In the genomic region with DNA sequence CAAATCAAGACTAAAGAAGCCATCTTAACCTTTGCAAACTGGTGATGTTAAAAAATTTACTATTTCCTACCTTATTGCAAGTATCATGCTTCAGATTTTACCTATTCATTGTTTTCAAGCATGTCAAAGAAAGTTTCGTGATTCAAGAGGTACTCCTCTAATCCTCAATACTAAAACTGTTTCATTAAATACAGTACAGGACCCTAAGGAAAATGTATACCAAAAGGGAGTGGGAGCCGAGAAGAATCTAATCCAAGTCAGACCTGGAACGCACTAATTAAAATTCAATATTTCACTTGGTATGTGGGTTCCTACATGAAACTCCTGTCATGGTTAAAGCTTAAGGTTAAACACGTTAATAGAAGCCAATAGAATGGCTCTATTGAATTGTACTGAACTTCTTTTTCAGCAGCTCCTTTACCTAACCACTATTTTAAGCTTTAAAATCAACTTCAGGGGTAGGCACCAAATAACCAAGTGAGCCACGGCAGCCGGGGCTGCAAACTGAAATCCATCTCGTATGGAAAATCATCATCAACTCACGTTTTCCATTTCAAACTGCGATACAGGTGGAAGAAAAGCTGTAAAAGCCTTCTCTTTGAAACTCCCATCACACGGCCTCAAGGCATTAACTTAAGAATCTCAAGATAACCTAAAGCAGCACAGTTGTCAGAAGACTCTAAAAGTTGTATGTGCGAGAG, we compare ENCODE assay signal across 8 cellular contexts.
A peak's percentile ranks its signal among the peaks of the same experiment; 100 is the strongest.
DNase-seq lines count a peak whose midpoint lies in the region; ATAC-seq and TF ChIP-seq lines count a peak whose summit lies in the region.

No MANE protein-coding gene starts in this region.

- H3K27ac Mint-ChIP-seq in HFFc6 = peak overlapping the region; percentile 91
- peak overlapping the region; percentile 93 for H3K27ac Mint-ChIP-seq in WTC11
- H3K27ac Mint-ChIP-seq in osteocyte (ENCODE audit: unreplicated experiment) = peak overlapping the region; percentile 86

- ATAC-seq in WTC11 (no peak), GM18873 (IDR thresholded peaks at IDR 0.05; ENCODE audit: low FRiP score, unreplicated experiment) (no peak), GM19328 (IDR thresholded peaks at IDR 0.05; ENCODE audit: unreplicated experiment) (no peak)

- POLR2A ChIA-PET in AG04449 (lab: Yijun Ruan, JAX) = interaction anchor here (0.7 kb wide), 1 partner anchor 712 kb away, joined by 3 read pairs; no protein-coding TSS in a partner anchor
- POLR2A ChIA-PET in WTC11 (lab: Charles Lee) = no interaction called here

- no peak for DNase-seq in AG04449 (ENCODE audit: low read depth, low spot score)
- no peak for DNase-seq in HFFc6
- DNase-seq in WTC11 (ENCODE audit: low spot score) = no peak
- DNase-seq in erythroblast (lab: John Stamatoyannopoulos, UW) = peak; percentile 63 to 74
- no peak for DNase-seq in osteocyte (ENCODE audit: extremely low spot score, unreplicated experiment)
- DNase-seq in cerebellar nuclear complex (lab: John Stamatoyannopoulos, UW) = no peak

- H3K9me3 Mint-ChIP-seq in HFFc6 = no peaks in the 10 kb centered on the region
- no peaks in the 10 kb centered on the region for H3K9me3 Mint-ChIP-seq in WTC11
- H3K9me3 Mint-ChIP-seq in osteocyte (ENCODE audit: unreplicated experiment) = peaks cover 3% of the 10 kb centered on the region

- TF ChIP-seq CTCF in AG04449 (IDR thresholded peaks at IDR 0.05; ENCODE audit: insufficient read depth, low read length, missing control alignments) (no peak), HFFc6 (IDR thresholded peaks at IDR 0.05) (no peak), WTC11 (IDR thresholded peaks at IDR 0.05) (no peak), osteocyte (IDR thresholded peaks at IDR 0.05) (no peak)

- H3K4me3 Mint-ChIP-seq in HFFc6 (peak overlapping the region; percentile 92), WTC11 (peak overlapping the region; percentile 86), osteocyte (ENCODE audit: unreplicated experiment) (peak overlapping the region; percentile 92)

- H3K36me3 Mint-ChIP-seq in HFFc6 (ENCODE audit: low read depth) (peaks cover 6% of the 10 kb centered on the region), WTC11 (peaks cover 5% of the 10 kb centered on the region; the same call in 1 of the 2 replicates), osteocyte (ENCODE audit: unreplicated experiment) (peaks cover 6% of the 10 kb centered on the region)

- H3K27me3 Mint-ChIP-seq in HFFc6 (ENCODE audit: insufficient read depth) (no peaks in the 10 kb centered on the region; the same call in 1 of the 2 replicates), WTC11 (ENCODE audit: low read depth) (peaks cover 15% of the 10 kb centered on the region), osteocyte (ENCODE audit: unreplicated experiment) (no peaks in the 10 kb centered on the region)

- H3K4me3 ChIP-seq in AG04449 (ENCODE audit: low read depth, low read length) = peak overlapping the region; percentile 70

- H3K4me1 Mint-ChIP-seq in HFFc6 (ENCODE audit: low read depth) = peaks cover 37% of the 10 kb centered on the region
- peaks cover 44% of the 10 kb centered on the region for H3K4me1 Mint-ChIP-seq in WTC11
- H3K4me1 Mint-ChIP-seq in osteocyte (ENCODE audit: unreplicated experiment) = peaks cover 26% of the 10 kb centered on the region

- TF ChIP-seq POLR2A in erythroblast (IDR thresholded peaks at IDR 0.05; ENCODE audit: low read length) = peak; percentile 40

- CTCF ChIA-PET in AG04449 (lab: Yijun Ruan, JAX) = no interaction called here
- CTCF ChIA-PET in WTC11 (lab: Charles Lee) = interaction anchor here (1.6 kb wide), 1 partner anchor 118 kb away, joined by 3 read pairs; no protein-coding TSS in a partner anchor

TF ChIP-seq in WTC11, 78 proteins besides CTCF, POLR2A, EP300 and RAD21:
- TF ChIP-seq TP53 (CRISPR knock-in tag; IDR thresholded peaks at IDR 0.05) = no peak
- TF ChIP-seq ZNF317 (CRISPR knock-in tag; IDR thresholded peaks at IDR 0.05; ENCODE audit: borderline replicate concordance, low read depth) = no peak
- TF ChIP-seq, protein P1, sequence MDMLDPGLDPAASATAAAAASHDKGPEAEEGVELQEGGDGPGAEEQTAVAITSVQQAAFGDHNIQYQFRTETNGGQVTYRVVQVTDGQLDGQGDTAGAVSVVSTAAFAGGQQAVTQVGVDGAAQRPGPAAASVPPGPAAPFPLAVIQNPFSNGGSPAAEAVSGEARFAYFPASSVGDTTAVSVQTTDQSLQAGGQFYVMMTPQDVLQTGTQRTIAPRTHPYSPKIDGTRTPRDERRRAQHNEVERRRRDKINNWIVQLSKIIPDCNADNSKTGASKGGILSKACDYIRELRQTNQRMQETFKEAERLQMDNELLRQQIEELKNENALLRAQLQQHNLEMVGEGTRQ (CRISPR knock-in tag; IDR thresholded peaks at IDR 0.05) = no peak
- no peak for TF ChIP-seq NR1H2 (CRISPR knock-in tag; IDR thresholded peaks at IDR 0.05)
- TF ChIP-seq ZNF671 (CRISPR knock-in tag; IDR thresholded peaks at IDR 0.05) = no peak
- TF ChIP-seq ELF4 (CRISPR knock-in tag; IDR thresholded peaks at IDR 0.05; ENCODE audit: low read depth) = no peak
- TF ChIP-seq SMAD4 (CRISPR knock-in tag; IDR thresholded peaks at IDR 0.05) = no peak
- TF ChIP-seq ZNF219 (CRISPR knock-in tag; IDR thresholded peaks at IDR 0.05; ENCODE audit: borderline replicate concordance) = no peak
- TF ChIP-seq, protein P2, sequence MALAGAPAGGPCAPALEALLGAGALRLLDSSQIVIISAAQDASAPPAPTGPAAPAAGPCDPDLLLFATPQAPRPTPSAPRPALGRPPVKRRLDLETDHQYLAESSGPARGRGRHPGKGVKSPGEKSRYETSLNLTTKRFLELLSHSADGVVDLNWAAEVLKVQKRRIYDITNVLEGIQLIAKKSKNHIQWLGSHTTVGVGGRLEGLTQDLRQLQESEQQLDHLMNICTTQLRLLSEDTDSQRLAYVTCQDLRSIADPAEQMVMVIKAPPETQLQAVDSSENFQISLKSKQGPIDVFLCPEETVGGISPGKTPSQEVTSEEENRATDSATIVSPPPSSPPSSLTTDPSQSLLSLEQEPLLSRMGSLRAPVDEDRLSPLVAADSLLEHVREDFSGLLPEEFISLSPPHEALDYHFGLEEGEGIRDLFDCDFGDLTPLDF (CRISPR knock-in tag; IDR thresholded peaks at IDR 0.05) = no peak
- TF ChIP-seq FOXK1 (CRISPR knock-in tag; IDR thresholded peaks at IDR 0.05) = no peak
- no peak for TF ChIP-seq GTF2I (CRISPR knock-in tag; conservative IDR thresholded peaks at IDR 0.05)
- no peak for TF ChIP-seq ZNF263 (CRISPR knock-in tag; IDR thresholded peaks at IDR 0.05; ENCODE audit: low read depth)
- TF ChIP-seq, protein P3, sequence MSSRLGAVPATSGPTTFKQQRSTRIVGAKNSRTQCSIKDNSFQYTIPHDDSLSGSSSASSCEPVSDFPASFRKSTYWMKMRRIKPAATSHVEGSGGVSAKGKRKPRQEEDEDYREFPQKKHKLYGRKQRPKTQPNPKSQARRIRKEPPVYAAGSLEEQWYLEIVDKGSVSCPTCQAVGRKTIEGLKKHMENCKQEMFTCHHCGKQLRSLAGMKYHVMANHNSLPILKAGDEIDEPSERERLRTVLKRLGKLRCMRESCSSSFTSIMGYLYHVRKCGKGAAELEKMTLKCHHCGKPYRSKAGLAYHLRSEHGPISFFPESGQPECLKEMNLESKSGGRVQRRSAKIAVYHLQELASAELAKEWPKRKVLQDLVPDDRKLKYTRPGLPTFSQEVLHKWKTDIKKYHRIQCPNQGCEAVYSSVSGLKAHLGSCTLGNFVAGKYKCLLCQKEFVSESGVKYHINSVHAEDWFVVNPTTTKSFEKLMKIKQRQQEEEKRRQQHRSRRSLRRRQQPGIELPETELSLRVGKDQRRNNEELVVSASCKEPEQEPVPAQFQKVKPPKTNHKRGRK (CRISPR knock-in tag; IDR thresholded peaks at IDR 0.05; ENCODE audit: borderline replicate concordance) = no peak
- TF ChIP-seq GABPB1 (CRISPR knock-in tag; IDR thresholded peaks at IDR 0.05) = no peak

Comparison
In these comparisons a context has a peak if more than half of its experiments do, and no peak if none do; other contexts are left out.
1. DNase-seq: peak in erythroblast (2 of 2); none in AG04449 (single experiment), HFFc6 (single experiment), WTC11 (single experiment), osteocyte (single experiment) and cerebellar nuclear complex (0 of 2).
2. Peak in every context shown above with its lines, with median percentiles within 50 percentile points of each other: H3K27ac Mint-ChIP-seq and H3K4me3 Mint-ChIP-seq.